Comparison of ENCODE assay signal across 1 cellular context in genomic region chr22:30212996-30213441, GRCh38.
TF ChIP-seq lines count a peak whose summit lies in the region.

No MANE protein-coding gene starts in this region.

TF ChIP-seq in H1, 55 proteins besides CTCF, POLR2A, EP300 and RAD21 (continued from another document):
- no peak for TF ChIP-seq HDAC6 (IDR thresholded peaks at IDR 0.05; ENCODE audit: low read depth, low read length)
- TF ChIP-seq TBP (IDR thresholded peaks at IDR 0.05; ENCODE audit: low read depth, low read length): no peak
- TF ChIP-seq POLR2AphosphoS5 (IDR thresholded peaks at IDR 0.05; ENCODE audit: low read depth, low read length): no peak
- no peak for TF ChIP-seq KDM1A (IDR thresholded peaks at IDR 0.05; ENCODE audit: borderline replicate concordance, low read length)
